In the genomic region with DNA sequence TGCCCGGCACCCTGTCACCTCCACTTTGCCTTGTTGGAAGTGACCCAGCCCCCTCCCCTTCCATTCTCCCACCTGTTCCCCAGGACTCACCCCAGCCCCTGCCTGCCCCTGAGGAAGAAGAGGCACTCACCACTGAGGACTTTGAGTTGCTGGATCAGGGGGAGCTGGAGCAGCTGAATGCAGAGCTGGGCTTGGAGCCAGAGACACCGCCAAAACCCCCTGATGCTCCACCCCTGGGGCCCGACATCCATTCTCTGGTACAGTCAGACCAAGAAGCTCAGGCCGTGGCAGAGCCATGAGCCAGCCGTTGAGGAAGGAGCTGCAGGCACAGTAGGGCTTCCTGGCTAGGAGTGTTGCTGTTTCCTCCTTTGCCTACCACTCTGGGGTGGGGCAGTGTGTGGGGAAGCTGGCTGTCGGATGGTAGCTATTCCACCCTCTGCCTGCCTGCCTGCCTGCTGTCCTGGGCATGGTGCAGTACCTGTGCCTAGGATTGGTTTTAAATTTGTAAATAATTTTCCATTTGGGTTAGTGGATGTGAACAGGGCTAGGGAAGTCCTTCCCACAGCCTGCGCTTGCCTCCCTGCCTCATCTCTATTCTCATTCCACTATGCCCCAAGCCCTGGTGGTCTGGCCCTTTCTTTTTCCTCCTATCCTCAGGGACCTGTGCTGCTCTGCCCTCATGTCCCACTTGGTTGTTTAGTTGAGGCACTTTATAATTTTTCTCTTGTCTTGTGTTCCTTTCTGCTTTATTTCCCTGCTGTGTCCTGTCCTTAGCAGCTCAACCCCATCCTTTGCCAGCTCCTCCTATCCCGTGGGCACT, we compare ENCODE assay signal across 18 cellular contexts. TPM values are rescaled to one million over a fixed set of nuclear protein-coding genes. Genes with fewer than 3 reads are reported as not detected.
A peak's percentile ranks its signal among the peaks of the same experiment; 100 is the strongest.
DNase-seq lines count a peak whose midpoint lies in the region; ATAC-seq and TF ChIP-seq lines count a peak whose summit lies in the region.
"Had no signal": no experiment of that assay in that cellular context is flagged by ENCODE, and none has a peak within 500 bp of the region (broad histone marks: within the 10 kb centered on the region; RNA-seq: fewer than 3 reads in every experiment).

No MANE protein-coding gene starts in this region.

- no peak for ATAC-seq in T-helper 17 cell
- ATAC-seq in stimulated activated naive B cell treated with anti-CD40 and anti-IgM and Interleukin-4, amounts not matched to agents 10 μg/mL and 1 μg/mL and 100 μg/mL, for 72 hours (replicated peaks): no peak
- ATAC-seq: HCT116 had no signal

- TF ChIP-seq CTCF in glutamatergic neuron (IDR thresholded peaks at IDR 0.05; ENCODE audit: partially characterized antibody, unreplicated experiment): no peak

- DNase-seq in activated naive CD4-positive, alpha-beta T cell treated with anti-CD3 and anti-CD28 coated beads for 36 hours: peak; percentile 45
- no peak for DNase-seq in activated naive CD4-positive, alpha-beta T cell treated with anti-CD3 and anti-CD28 coated beads, Interleukin-2, amount 50 U/mL, for 16 hours
- DNase-seq in T-helper 17 cell (no peak), glutamatergic neuron (no peak), occipital lobe (lab: John Stamatoyannopoulos, UW) (no peak), DMS79 treated with DMSO at 0.1 percent for 48 hours (lab: John Stamatoyannopoulos, UW) (no peak)
- DNase-seq in stimulated activated naive B cell treated with anti-CD40 and anti-IgM and Interleukin-4, amounts not matched to agents 10 μg/mL and 1 μg/mL and 100 μg/mL, for 72 hours: no peak
- no peak for DNase-seq in stimulated activated CD4-positive, alpha-beta T cell treated with anti-CD3 and anti-CD28 coated beads, Interleukin-4, amount 100 ng/mL, for 4 hours
- DNase-seq: activated CD4-positive, CD25-positive, alpha-beta regulatory T cell; immature natural killer cell; mesendoderm; NCI-H2081; NCI-H748 treated with DMSO at 0.1 percent for 48 hours; stomach had no signal

- intact Hi-C loops in activated naive CD4-positive, alpha-beta T cell treated with anti-CD3 and anti-CD28 coated beads for 36 hours (cut with micrococcal nuclease): no loop called here

- CTCF ChIA-PET in activated naive CD4-positive, alpha-beta T cell treated with anti-CD3 and anti-CD28 coated beads for 36 hours (lab: Charles Lee): interaction anchor here (1.1 to 2.8 kb wide), 8 partner anchors 9 to 116 kb away, joined by 3 to 14 read pairs (median 6); a partner anchor contains a TSS

- H3K27ac Mint-ChIP-seq in activated naive CD4-positive, alpha-beta T cell treated with anti-CD3 and anti-CD28 coated beads for 36 hours: peak overlapping the region; percentile 76
- H3K27ac Mint-ChIP-seq in T-helper 17 cell (peak overlapping the region; percentile 76), glutamatergic neuron (ENCODE audit: unreplicated experiment) (peak overlapping the region; percentile 99)
- H3K27ac Mint-ChIP-seq in stimulated activated naive B cell treated with anti-CD40 and anti-IgM and Interleukin-4, amounts not matched to agents 10 μg/mL and 1 μg/mL and 100 μg/mL, for 72 hours: peak overlapping the region; percentile 59

- H3K9me3 Mint-ChIP-seq in activated naive CD4-positive, alpha-beta T cell treated with anti-CD3 and anti-CD28 coated beads for 36 hours: no peaks in the 10 kb centered on the region
- peaks cover 21% of the 10 kb centered on the region for H3K9me3 Mint-ChIP-seq in glutamatergic neuron (ENCODE audit: unreplicated experiment)
- no peaks in the 10 kb centered on the region for H3K9me3 Mint-ChIP-seq in stimulated activated naive B cell treated with anti-CD40 and anti-IgM and Interleukin-4, amounts not matched to agents 10 μg/mL and 1 μg/mL and 100 μg/mL, for 72 hours
- H3K9me3 Mint-ChIP-seq: activated T-helper 1 cell treated with anti-CD3 and anti-CD28 coated beads, Interleukin-12 subunit alpha, Interleukin-12 subunit beta, Interleukin-2, Interleukin-4 antibody, amounts not matched to agents 30 ng/mL and 10 ng/mL and 1 ng/mL, durations not matched to agents 14 hours and 24 hours and 36 hours; immature natural killer cell had no signal

- H3K9me3 ChIP-seq in T-helper 17 cell (ENCODE audit: control insufficient read depth, low read length, poor library complexity, severe bottlenecking): no peaks in the 10 kb centered on the region
- H3K9me3 ChIP-seq: ovary, stomach, vagina had no signal

- no peak overlapping the region for H3K4me3 Mint-ChIP-seq in activated naive CD4-positive, alpha-beta T cell treated with anti-CD3 and anti-CD28 coated beads for 36 hours
- H3K4me3 Mint-ChIP-seq in T-helper 17 cell: peak overlapping the region; percentile 39
- no peak overlapping the region for H3K4me3 Mint-ChIP-seq in glutamatergic neuron (ENCODE audit: unreplicated experiment)
- no peak overlapping the region for H3K4me3 Mint-ChIP-seq in stimulated activated naive B cell treated with anti-CD40 and anti-IgM and Interleukin-4, amounts not matched to agents 10 μg/mL and 1 μg/mL and 100 μg/mL, for 72 hours
- H3K4me3 Mint-ChIP-seq: immature natural killer cell had no signal

- H3K4me1 Mint-ChIP-seq in activated naive CD4-positive, alpha-beta T cell treated with anti-CD3 and anti-CD28 coated beads for 36 hours (ENCODE audit: low read depth): peaks cover 48% of the 10 kb centered on the region
- H3K4me1 Mint-ChIP-seq in T-helper 17 cell: peaks cover 38% of the 10 kb centered on the region
- H3K4me1 Mint-ChIP-seq in glutamatergic neuron (ENCODE audit: low read depth, unreplicated experiment): peaks cover 29% of the 10 kb centered on the region
- H3K4me1 Mint-ChIP-seq in stimulated activated naive B cell treated with anti-CD40 and anti-IgM and Interleukin-4, amounts not matched to agents 10 μg/mL and 1 μg/mL and 100 μg/mL, for 72 hours: peaks cover 43 to 81% of the 10 kb centered on the region in 2 donors

- peaks cover 24% of the 10 kb centered on the region for H3K36me3 Mint-ChIP-seq in activated naive CD4-positive, alpha-beta T cell treated with anti-CD3 and anti-CD28 coated beads for 36 hours (ENCODE audit: low read depth)
- peaks cover 2% of the 10 kb centered on the region for H3K36me3 Mint-ChIP-seq in T-helper 17 cell (ENCODE audit: low read depth)
- no peaks in the 10 kb centered on the region for H3K36me3 Mint-ChIP-seq in glutamatergic neuron (ENCODE audit: unreplicated experiment)
- H3K36me3 Mint-ChIP-seq in stimulated activated naive B cell treated with anti-CD40 and anti-IgM and Interleukin-4, amounts not matched to agents 10 μg/mL and 1 μg/mL and 100 μg/mL, for 72 hours: peaks cover 20 to 61% of the 10 kb centered on the region in 2 donors

- no peaks in the 10 kb centered on the region for H3K27me3 Mint-ChIP-seq in activated naive CD4-positive, alpha-beta T cell treated with anti-CD3 and anti-CD28 coated beads for 36 hours (ENCODE audit: low read depth)
- H3K27me3 Mint-ChIP-seq in T-helper 17 cell (no peaks in the 10 kb centered on the region), glutamatergic neuron (ENCODE audit: unreplicated experiment) (peaks cover 20% of the 10 kb centered on the region)
- H3K27me3 Mint-ChIP-seq in stimulated activated naive B cell treated with anti-CD40 and anti-IgM and Interleukin-4, amounts not matched to agents 10 μg/mL and 1 μg/mL and 100 μg/mL, for 72 hours: no peaks in the 10 kb centered on the region

RNA-seq across cellular contexts. Expression of a gene that starts 4.5 kb away (rescaled TPM):
- total RNA-seq in activated naive CD4-positive, alpha-beta T cell treated with anti-CD3 and anti-CD28 coated beads for 36 hours: 10 to 100 TPM; 44.0 to 44.1 TPM
- total RNA-seq in T-helper 17 cell (10 to 100 TPM; 78.4 to 81.4 TPM), glutamatergic neuron (ENCODE audit: unreplicated experiment) (167 TPM), occipital lobe (73.8 TPM)

RNA-seq across cellular contexts. Expression of a gene that starts 5.8 kb away (rescaled TPM):
- 10 to 100 TPM; 27.0 to 31.4 TPM for total RNA-seq in activated naive CD4-positive, alpha-beta T cell treated with anti-CD3 and anti-CD28 coated beads for 36 hours
- total RNA-seq in T-helper 17 cell (10 to 100 TPM; 50.8 to 58.1 TPM), glutamatergic neuron (ENCODE audit: unreplicated experiment) (61.5 TPM), occipital lobe (39.3 TPM)

RNA-seq across cellular contexts. Expression of a gene that starts 12.7 kb away (rescaled TPM):
- total RNA-seq in activated naive CD4-positive, alpha-beta T cell treated with anti-CD3 and anti-CD28 coated beads for 36 hours: under 1 TPM; 0.84 to 0.95 TPM
- total RNA-seq in T-helper 17 cell (1 to 10 TPM in 1 of 2 donors, under 1 TPM in 1; 0.65 to 1.0 TPM), glutamatergic neuron (ENCODE audit: unreplicated experiment) (1.1 TPM), occipital lobe (0.31 TPM)

RNA-seq across cellular contexts. Expression of a gene that starts 21.9 kb away (rescaled TPM):
- total RNA-seq in activated naive CD4-positive, alpha-beta T cell treated with anti-CD3 and anti-CD28 coated beads for 36 hours: 10 to 100 TPM; 24.4 to 26.6 TPM
- total RNA-seq in T-helper 17 cell (10 to 100 TPM; 11.8 to 15.2 TPM), glutamatergic neuron (ENCODE audit: unreplicated experiment) (24.8 TPM), occipital lobe (9.2 TPM)

RNA-seq across cellular contexts. Expression of a gene that starts 24.0 kb away (rescaled TPM):
- total RNA-seq in activated naive CD4-positive, alpha-beta T cell treated with anti-CD3 and anti-CD28 coated beads for 36 hours: 10 to 100 TPM; 32.6 to 33.6 TPM
- total RNA-seq in T-helper 17 cell (10 to 100 TPM; 65.3 to 71.1 TPM), glutamatergic neuron (ENCODE audit: unreplicated experiment) (49.5 TPM), occipital lobe (14.5 TPM)
